Comparison of ENCODE assay signal across 9 cellular contexts in genomic region chr17:73292031-73292531, GRCh38. TPM values are rescaled to one million over a fixed set of nuclear protein-coding genes. Genes with fewer than 3 reads are reported as not detected.
DNase-seq lines count a peak whose midpoint lies in the region; ATAC-seq and TF ChIP-seq lines count a peak whose summit lies in the region.
"Had no signal": no experiment of that assay in that cellular context is flagged by ENCODE, and none has a peak within 500 bp of the region (broad histone marks: within the 10 kb centered on the region; RNA-seq: fewer than 3 reads in every experiment).

No MANE protein-coding gene starts in this region.

- no peaks in the 10 kb centered on the region for H3K27me3 Mint-ChIP-seq in mesothelial cell of epicardium (ENCODE audit: low read depth)

- intact Hi-C loops in cardiac septum (cut with DNase I), result loop anchor here (1.0 kb wide), 1 partner anchor 17 kb away; no protein-coding TSS in a partner anchor
- intact Hi-C loops in gastrocnemius medialis (cut with DNase I; ENCODE audit: low total_unique reads), result loop anchor here (2.0 kb wide), 1 partner anchor 19 kb away; no protein-coding TSS in a partner anchor

- H3K27me3 ChIP-seq in gastrocnemius medialis, result no peaks in the 10 kb centered on the region

- H3K9me3 ChIP-seq in gastrocnemius medialis, result no peaks in the 10 kb centered on the region

- H3K9me3 Mint-ChIP-seq in mesothelial cell of epicardium, result no peaks in the 10 kb centered on the region
- H3K9me3 Mint-ChIP-seq: activated T-cell treated with anti-CD3 and anti-CD28 coated beads, Interleukin-2, amount 50 U/mL, for 72 hours had no signal

- peaks cover 28% of the 10 kb centered on the region for H3K4me1 Mint-ChIP-seq in mesothelial cell of epicardium

- CTCF ChIA-PET in HEK293T (lab: Yijun Ruan, JAX), result no interaction called here

- WGBS in adipose tissue, 3 donors, result 21 to 52% (median 50%) methylated on average over 12 of the region's 12 CpGs

- no peak for TF ChIP-seq POLR2A in gastrocnemius medialis (IDR thresholded peaks at IDR 0.05)

- no peaks in the 10 kb centered on the region for H3K36me3 ChIP-seq in gastrocnemius medialis

- H3K4me3 ChIP-seq in gastrocnemius medialis, result peak overlapping the region; percentile 6 to 37 (median 27)

- H3K36me3 Mint-ChIP-seq in mesothelial cell of epicardium, result peaks cover 2% of the 10 kb centered on the region

- POLR2A ChIA-PET in HEK293T (lab: Yijun Ruan, JAX), result interaction anchor here (2.9 kb wide), 1 partner anchor 19 kb away, joined by 16 read pairs; the partner anchor contains the start of gene CDC42EP4

- ATAC-seq in gastrocnemius medialis (peak; percentile 43 to 46), HG02938 (IDR thresholded peaks at IDR 0.05; ENCODE audit: unreplicated experiment) (no peak)

- H3K27ac Mint-ChIP-seq in mesothelial cell of epicardium, result no peak overlapping the region
- H3K27ac Mint-ChIP-seq: activated T-cell treated with anti-CD3 and anti-CD28 coated beads, Interleukin-2, amount 50 U/mL, for 72 hours had no signal

- in situ Hi-C loops in gastrocnemius medialis (cut with MboI; ENCODE audit: low sequenced_read_pairs in 4 of 4), result no loop called here

- TF ChIP-seq CTCF in gastrocnemius medialis (IDR thresholded peaks at IDR 0.05 in 4 of 5, conservative IDR thresholded peaks at IDR 0.05 in 1 of 5), result no peak
- TF ChIP-seq CTCF in mesothelial cell of epicardium (IDR thresholded peaks at IDR 0.05; ENCODE audit: unreplicated experiment), result no peak

- peaks cover 70 to 73% of the 10 kb centered on the region in 2 donors for H3K4me1 ChIP-seq in gastrocnemius medialis

- DNase-seq in GOT3 (lab: John Stamatoyannopoulos, UW) (peak; percentile 27), cardiac septum (ENCODE audit: low spot score) (peak; percentile 88), gastrocnemius medialis (peak; percentile 66 to 80), amniotic stem cell (lab: John Stamatoyannopoulos, UW) (no peak), mesothelial cell of epicardium (ENCODE audit: low spot score in 2 of 2, unreplicated experiment in 2 of 2) (no peak), HEK293T (ENCODE audit: extremely low spot score) (no peak)

- H3K27ac ChIP-seq in adipose tissue (ENCODE audit: low read depth, low read length) (peak overlapping the region; percentile 63), gastrocnemius medialis (peak overlapping the region; percentile 82 to 92 (median 86))

- no peak overlapping the region for H3K4me3 Mint-ChIP-seq in mesothelial cell of epicardium
- H3K4me3 Mint-ChIP-seq: activated T-cell treated with anti-CD3 and anti-CD28 coated beads, Interleukin-2, amount 50 U/mL, for 72 hours had no signal

TF ChIP-seq in HEK293T, 16 proteins besides CTCF, POLR2A, EP300 and RAD21:
- TF ChIP-seq ARNT (IDR thresholded peaks at IDR 0.05) (no peak), TARDBP (IDR thresholded peaks at IDR 0.05) (no peak), NFRKB (IDR thresholded peaks at IDR 0.05) (no peak), ELF4 (IDR thresholded peaks at IDR 0.05) (no peak), CTBP1 (IDR thresholded peaks at IDR 0.05; ENCODE audit: borderline replicate concordance) (no peak), ZNF384 (IDR thresholded peaks at IDR 0.05) (no peak), L3MBTL2 (conservative IDR thresholded peaks at IDR 0.05) (no peak), LEF1 (IDR thresholded peaks at IDR 0.05; ENCODE audit: borderline replicate concordance) (no peak), FOXK2 (IDR thresholded peaks at IDR 0.05) (no peak), FOXA1 (IDR thresholded peaks at IDR 0.05) (no peak), BHLHE40 (IDR thresholded peaks at IDR 0.05; ENCODE audit: borderline replicate concordance) (no peak)
TF ChIP-seq in HEK293T: peak in this region for 0.

RNA-seq across cellular contexts. Expression of gene CDC42EP4, which starts 19.7 kb away (rescaled TPM):
- polyA plus RNA-seq in adipose tissue, result 100 to 1,000 TPM in 2 of 3 donors, 10 to 100 TPM in 1; 52.6 to 302 (median 138) TPM
- 41.3 TPM for total RNA-seq in cardiac septum
- 10 to 100 TPM; 35.8 to 57.0 (median 47.1) TPM for total RNA-seq in gastrocnemius medialis
- total RNA-seq in mesothelial cell of epicardium, result 68.4 to 71.3 TPM (median 70.3 TPM) in 3 replicates

RNA-seq across cellular contexts. Expression of gene CPSF4L, which starts 30.4 kb away (rescaled TPM):
- under 1 TPM in 1 of 3 donors, not detected in 2; 0.25 TPM for polyA plus RNA-seq in adipose tissue
- total RNA-seq in cardiac septum (not detected), gastrocnemius medialis (not detected), mesothelial cell of epicardium (0.40 TPM in 1 of 3 replicates, not detected in the others)
- total RNA-seq: activated T-cell treated with anti-CD3 and anti-CD28 coated beads, Interleukin-2, amount 50 U/mL, for 72 hours had no signal

Comparison
In these comparisons a context has a peak if more than half of its experiments do, and no peak if none do; other contexts are left out.
1. DNase-seq: peak in GOT3 (single experiment), cardiac septum (single experiment) and gastrocnemius medialis (2 of 2); none in amniotic stem cell (single experiment), mesothelial cell of epicardium (0 of 2) and HEK293T (single experiment).